Comparison of ENCODE assay signal across 21 cellular contexts in the genomic region with DNA sequence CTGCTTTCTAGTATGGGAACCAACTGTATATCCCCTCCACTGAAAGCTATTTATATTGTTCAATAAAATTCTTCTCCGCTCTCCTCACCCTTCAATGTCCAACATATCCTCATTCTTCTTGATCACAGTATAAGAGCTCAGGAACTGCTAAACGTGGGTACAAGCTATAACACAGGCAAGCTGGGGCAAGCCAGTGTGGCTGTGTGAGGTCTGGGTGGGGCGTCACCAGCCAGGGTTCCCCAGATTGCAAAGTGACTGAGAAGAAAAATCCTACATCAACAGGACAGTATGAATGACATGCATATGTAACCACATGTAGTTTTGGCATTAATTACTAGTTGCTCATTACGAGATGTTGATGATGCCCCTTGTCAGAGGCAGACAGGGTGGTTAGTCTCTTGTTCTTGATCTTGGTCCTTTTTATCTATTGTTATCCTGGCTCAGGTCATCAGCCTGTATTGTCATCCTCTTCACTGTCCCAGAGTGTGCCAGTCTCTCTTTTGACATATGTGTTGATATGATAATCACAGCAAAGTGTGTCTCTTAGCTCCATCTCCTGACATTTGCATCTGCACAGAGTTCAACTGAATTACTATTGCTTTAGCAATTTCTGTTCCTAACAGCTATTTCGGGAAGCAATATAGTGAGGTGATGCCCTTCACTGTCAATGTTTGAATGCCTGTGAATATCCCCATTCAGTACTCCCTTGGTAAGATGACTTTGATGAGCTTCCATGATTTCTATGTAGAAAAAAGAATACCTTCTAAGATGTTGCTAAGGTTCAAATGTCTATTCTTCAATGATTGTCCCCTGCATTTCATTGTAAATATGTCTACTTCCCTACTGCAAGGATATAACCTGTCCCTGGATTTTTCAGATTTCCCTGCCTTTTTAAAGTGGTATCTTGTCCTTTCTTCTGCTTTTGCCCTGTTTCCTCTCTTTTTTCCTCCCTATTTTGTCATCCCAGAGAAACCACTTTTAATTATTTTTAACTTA.
DNase-seq lines count a peak whose midpoint lies in the region; ATAC-seq, FAIRE-seq and TF ChIP-seq lines count a peak whose summit lies in the region.
"Had no signal": no experiment of that assay in that cellular context is flagged by ENCODE, and none has a peak within 500 bp of the region (broad histone marks: within the 10 kb centered on the region; RNA-seq: fewer than 3 reads in every experiment).

No MANE protein-coding gene starts in this region.

- no peak overlapping the region for H3K4me3 Mint-ChIP-seq in activated naive CD8-positive, alpha-beta T cell treated with anti-CD3 and anti-CD28 coated beads, Interleukin-2, amount 10 ng/mL, durations not matched to agents 7 days and 5 days
- no peak overlapping the region for H3K4me3 Mint-ChIP-seq in activated naive CD8-positive, alpha-beta T cell treated with anti-CD3 and anti-CD28 coated beads, Interleukin-2, amount 50 U/mL, for 24 hours
- peak overlapping the region; percentile 49 for H3K4me3 Mint-ChIP-seq in glutamatergic neuron (ENCODE audit: unreplicated experiment)
- H3K4me3 Mint-ChIP-seq: B cell; CD8-positive, alpha-beta T cell; HFFc6 had no signal

- no peaks in the 10 kb centered on the region for H3K36me3 ChIP-seq in bronchial epithelial cell (ENCODE audit: control insufficient read depth, insufficient read depth, low read length)
- H3K36me3 ChIP-seq: BLaER1 treated with 17β-estradiol and CSF1 and Interleukin-3, amounts not matched to agents 10 nM and 100 nM had no signal

- peak overlapping the region; percentile 40 for H3K27ac Mint-ChIP-seq in activated naive CD8-positive, alpha-beta T cell treated with anti-CD3 and anti-CD28 coated beads, Interleukin-2, amount 10 ng/mL, durations not matched to agents 7 days and 5 days
- H3K27ac Mint-ChIP-seq in activated naive CD8-positive, alpha-beta T cell treated with anti-CD3 and anti-CD28 coated beads, Interleukin-2, amount 50 U/mL, for 24 hours, result no peak overlapping the region
- peak overlapping the region; percentile 91 for H3K27ac Mint-ChIP-seq in glutamatergic neuron (ENCODE audit: unreplicated experiment)
- H3K27ac Mint-ChIP-seq: B cell; CD8-positive, alpha-beta T cell; HFFc6 had no signal

- H3K27me3 Mint-ChIP-seq in activated naive CD8-positive, alpha-beta T cell treated with anti-CD3 and anti-CD28 coated beads, Interleukin-2, amount 10 ng/mL, durations not matched to agents 7 days and 5 days, result no peaks in the 10 kb centered on the region
- peaks cover 2% of the 10 kb centered on the region for H3K27me3 Mint-ChIP-seq in activated naive CD8-positive, alpha-beta T cell treated with anti-CD3 and anti-CD28 coated beads, Interleukin-2, amount 50 U/mL, for 24 hours
- peaks cover 9% of the 10 kb centered on the region for H3K27me3 Mint-ChIP-seq in glutamatergic neuron (ENCODE audit: unreplicated experiment)

- H3K4me3 ChIP-seq in bronchial epithelial cell (ENCODE audit: low read depth, low read length), result no peak overlapping the region
- H3K4me3 ChIP-seq: BLaER1 treated with 17β-estradiol and CSF1 and Interleukin-3, amounts not matched to agents 10 nM and 100 nM had no signal

- no peaks in the 10 kb centered on the region for H3K27me3 ChIP-seq in bronchial epithelial cell (ENCODE audit: control insufficient read depth, insufficient read depth, low read length)
- H3K27me3 ChIP-seq: BLaER1 treated with 17β-estradiol and CSF1 and Interleukin-3, amounts not matched to agents 10 nM and 100 nM had no signal

- no peak for DNase-seq in activated naive CD8-positive, alpha-beta T cell treated with anti-CD3 and anti-CD28 coated beads, Interleukin-2, amount 10 ng/mL, durations not matched to agents 7 days and 5 days
- no peak for DNase-seq in activated naive CD8-positive, alpha-beta T cell treated with anti-CD3 and anti-CD28 coated beads, Interleukin-2, amount 50 U/mL, for 24 hours
- DNase-seq in bronchial epithelial cell (ENCODE audit: low read depth) (peak; percentile 44), glutamatergic neuron (no peak), urothelium cell line (ENCODE audit: low spot score) (no peak)
- DNase-seq in stimulated activated CD4-positive, alpha-beta T cell treated with anti-CD3 and anti-CD28 coated beads, Interleukin-15, amount 100 ng/mL, for 24 hours, result no peak
- DNase-seq: Calu3; CD8-positive, alpha-beta T cell; DMS153; DMS79; GDM1; GOT3; H7; HFFc6; IMR-90 had no signal

- no peaks in the 10 kb centered on the region for H3K9me3 Mint-ChIP-seq in activated naive CD8-positive, alpha-beta T cell treated with anti-CD3 and anti-CD28 coated beads, Interleukin-2, amount 10 ng/mL, durations not matched to agents 7 days and 5 days
- H3K9me3 Mint-ChIP-seq in activated naive CD8-positive, alpha-beta T cell treated with anti-CD3 and anti-CD28 coated beads, Interleukin-2, amount 50 U/mL, for 24 hours, result peaks cover 3% of the 10 kb centered on the region
- peaks cover 24% of the 10 kb centered on the region for H3K9me3 Mint-ChIP-seq in glutamatergic neuron (ENCODE audit: unreplicated experiment)
- H3K9me3 Mint-ChIP-seq: CD8-positive, alpha-beta T cell; HFFc6 had no signal

- TF ChIP-seq CTCF in bronchial epithelial cell (IDR thresholded peaks at IDR 0.05; ENCODE audit: insufficient read depth, low read length, severe bottlenecking) (no peak), glutamatergic neuron (IDR thresholded peaks at IDR 0.05; ENCODE audit: partially characterized antibody, unreplicated experiment) (no peak)

- POLR2A ChIA-PET in activated naive CD8-positive, alpha-beta T cell treated with anti-CD3 and anti-CD28 coated beads, Interleukin-2, amount 10 ng/mL, durations not matched to agents 7 days and 5 days (lab: Charles Lee), result no interaction called here

- peak; percentile 13 for FAIRE-seq in bronchial epithelial cell (lab: Jason Lieb, UNC)
- no peak for FAIRE-seq in urothelium cell line (lab: Jason Lieb, UNC)
- FAIRE-seq: GM12892, GM18507, HTR-8/SVneo had no signal

- ATAC-seq in activated naive CD8-positive, alpha-beta T cell treated with anti-CD3 and anti-CD28 coated beads, Interleukin-2, amount 10 ng/mL, durations not matched to agents 7 days and 5 days (ENCODE audit: low read depth), result no peak
- no peak for ATAC-seq in activated naive CD8-positive, alpha-beta T cell treated with anti-CD3 and anti-CD28 coated beads, Interleukin-2, amount 50 U/mL, for 24 hours
- ATAC-seq: CD8-positive, alpha-beta T cell; HCT116 had no signal

- H3K36me3 Mint-ChIP-seq in activated naive CD8-positive, alpha-beta T cell treated with anti-CD3 and anti-CD28 coated beads, Interleukin-2, amount 10 ng/mL, durations not matched to agents 7 days and 5 days, result no peaks in the 10 kb centered on the region
- no peaks in the 10 kb centered on the region for H3K36me3 Mint-ChIP-seq in activated naive CD8-positive, alpha-beta T cell treated with anti-CD3 and anti-CD28 coated beads, Interleukin-2, amount 50 U/mL, for 24 hours (ENCODE audit: low read depth)
- peaks cover 19% of the 10 kb centered on the region for H3K36me3 Mint-ChIP-seq in glutamatergic neuron (ENCODE audit: unreplicated experiment)
- H3K36me3 Mint-ChIP-seq: CD8-positive, alpha-beta T cell had no signal

- H3K4me1 Mint-ChIP-seq in activated naive CD8-positive, alpha-beta T cell treated with anti-CD3 and anti-CD28 coated beads, Interleukin-2, amount 10 ng/mL, durations not matched to agents 7 days and 5 days, result no peaks in the 10 kb centered on the region
- H3K4me1 Mint-ChIP-seq in activated naive CD8-positive, alpha-beta T cell treated with anti-CD3 and anti-CD28 coated beads, Interleukin-2, amount 50 U/mL, for 24 hours, result no peaks in the 10 kb centered on the region
- peaks cover 42% of the 10 kb centered on the region for H3K4me1 Mint-ChIP-seq in glutamatergic neuron (ENCODE audit: low read depth, unreplicated experiment)
- H3K4me1 Mint-ChIP-seq: B cell had no signal
